1 cellular context compared by ENCODE assay signal in genomic region chr17:66415366-66416206, GRCh38.
TF ChIP-seq lines count a peak whose summit lies in the region.

No MANE protein-coding gene starts in this region.

TF ChIP-seq in A549, 52 proteins besides CTCF, POLR2A, EP300 and RAD21:
- TF ChIP-seq RARB (CRISPR knock-in tag; IDR thresholded peaks at IDR 0.05) = no peak
- TF ChIP-seq HOXB5 (CRISPR knock-in tag; IDR thresholded peaks at IDR 0.05) = no peak
- TF ChIP-seq TP53 (CRISPR knock-in tag; IDR thresholded peaks at IDR 0.05) = no peak
- TF ChIP-seq, protein P1, sequence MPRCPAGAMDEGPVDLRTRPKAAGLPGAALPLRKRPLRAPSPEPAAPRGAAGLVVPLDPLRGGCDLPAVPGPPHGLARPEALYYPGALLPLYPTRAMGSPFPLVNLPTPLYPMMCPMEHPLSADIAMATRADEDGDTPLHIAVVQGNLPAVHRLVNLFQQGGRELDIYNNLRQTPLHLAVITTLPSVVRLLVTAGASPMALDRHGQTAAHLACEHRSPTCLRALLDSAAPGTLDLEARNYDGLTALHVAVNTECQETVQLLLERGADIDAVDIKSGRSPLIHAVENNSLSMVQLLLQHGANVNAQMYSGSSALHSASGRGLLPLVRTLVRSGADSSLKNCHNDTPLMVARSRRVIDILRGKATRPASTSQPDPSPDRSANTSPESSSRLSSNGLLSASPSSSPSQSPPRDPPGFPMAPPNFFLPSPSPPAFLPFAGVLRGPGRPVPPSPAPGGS (IDR thresholded peaks at IDR 0.05) = no peak
- TF ChIP-seq JUNB (IDR thresholded peaks at IDR 0.05) = no peak
- no peak for TF ChIP-seq MAFK (IDR thresholded peaks at IDR 0.05; ENCODE audit: partially characterized antibody)
- TF ChIP-seq RCOR1 (IDR thresholded peaks at IDR 0.05; ENCODE audit: low read depth, low read length) = no peak
- no peak for TF ChIP-seq TFCP2L1 (CRISPR knock-in tag; IDR thresholded peaks at IDR 0.05)
- TF ChIP-seq RNF2 (IDR thresholded peaks at IDR 0.05; ENCODE audit: borderline replicate concordance, low read depth) = no peak
- TF ChIP-seq, protein P2, sequence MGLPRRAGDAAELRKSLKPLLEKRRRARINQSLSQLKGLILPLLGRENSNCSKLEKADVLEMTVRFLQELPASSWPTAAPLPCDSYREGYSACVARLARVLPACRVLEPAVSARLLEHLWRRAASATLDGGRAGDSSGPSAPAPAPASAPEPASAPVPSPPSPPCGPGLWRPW (IDR thresholded peaks at IDR 0.05) = no peak
- no peak for TF ChIP-seq SMC3 (IDR thresholded peaks at IDR 0.05)
- no peak for TF ChIP-seq ZNF302 (CRISPR knock-in tag; IDR thresholded peaks at IDR 0.05)
- no peak for TF ChIP-seq NFE2L2 (conservative IDR thresholded peaks at IDR 0.05; ENCODE audit: low read length)
- no peak for TF ChIP-seq PBX3 (IDR thresholded peaks at IDR 0.05)
- no peak for TF ChIP-seq MYC (IDR thresholded peaks at IDR 0.05; ENCODE audit: borderline replicate concordance, low read length)
TF ChIP-seq in A549: peak in this region for 0.
